In genomic region chr9:97880336-97880735, GRCh38 we compare ENCODE assay signal across 16 cellular contexts. TPM values are rescaled to one million over a fixed set of nuclear protein-coding genes. Genes with fewer than 3 reads are reported as not detected.
A peak's percentile ranks its signal among the peaks of the same experiment; 100 is the strongest.
DNase-seq lines count a peak whose midpoint lies in the region; ATAC-seq, FAIRE-seq and TF ChIP-seq lines count a peak whose summit lies in the region.
"Had no signal": no experiment of that assay in that cellular context is flagged by ENCODE, and none has a peak within 500 bp of the region (broad histone marks: within the 10 kb centered on the region; RNA-seq: fewer than 3 reads in every experiment).

No MANE protein-coding gene starts in this region.

- ATAC-seq in HG02840 (IDR thresholded peaks at IDR 0.05; ENCODE audit: low FRiP score, unreplicated experiment), result no peak

- H3K9me3 Mint-ChIP-seq in HFFc6, result no peaks in the 10 kb centered on the region
- H3K9me3 Mint-ChIP-seq in astrocyte (ENCODE audit: unreplicated experiment), result no peaks in the 10 kb centered on the region
- H3K9me3 Mint-ChIP-seq: CD4-positive, alpha-beta T cell had no signal

- H2AFZ ChIP-seq in astrocyte (ENCODE audit: low read depth, low read length) (no peak overlapping the region), smooth muscle cell (ENCODE audit: low read depth) (no peak overlapping the region)

- no peaks in the 10 kb centered on the region for H3K79me2 ChIP-seq in astrocyte (ENCODE audit: insufficient read depth, low read length)
- no peaks in the 10 kb centered on the region for H3K79me2 ChIP-seq in smooth muscle cell (ENCODE audit: low read depth)

- peaks cover 38% of the 10 kb centered on the region for H3K4me1 Mint-ChIP-seq in HFFc6 (ENCODE audit: low read depth)
- H3K4me1 Mint-ChIP-seq in astrocyte (ENCODE audit: low read depth, unreplicated experiment), result peaks cover 15% of the 10 kb centered on the region

- H3K4me2 ChIP-seq in astrocyte (ENCODE audit: low read length) (no peak overlapping the region), smooth muscle cell (no peak overlapping the region)

- H3K27me3 ChIP-seq in astrocyte (ENCODE audit: insufficient read depth, low read length) (no peaks in the 10 kb centered on the region), smooth muscle cell (ENCODE audit: low read depth) (peaks cover 16% of the 10 kb centered on the region)

- WGBS in smooth muscle cell (ENCODE audit: low lambda C conversion rate), result 92% methylated on average over 4 of the region's 4 CpGs

- H3K27ac Mint-ChIP-seq in HFFc6, result no peak overlapping the region
- H3K27ac Mint-ChIP-seq in astrocyte (ENCODE audit: unreplicated experiment), result no peak overlapping the region
- H3K27ac Mint-ChIP-seq: CD4-positive, alpha-beta T cell had no signal

- TF ChIP-seq CTCF in HFFc6 (IDR thresholded peaks at IDR 0.05), result no peak
- no peak for TF ChIP-seq CTCF in astrocyte (IDR thresholded peaks at IDR 0.05; ENCODE audit: insufficient read depth, low read depth, low read length)
- no peak for TF ChIP-seq CTCF in fibroblast of pulmonary artery (IDR thresholded peaks at IDR 0.05; ENCODE audit: low read length, missing control alignments)
- no peak for TF ChIP-seq CTCF in smooth muscle cell (IDR thresholded peaks at IDR 0.05; ENCODE audit: borderline replicate concordance, insufficient read depth, poor library complexity, severe bottlenecking)

- H3K4me3 Mint-ChIP-seq in HFFc6 (no peak overlapping the region), astrocyte (ENCODE audit: unreplicated experiment) (no peak overlapping the region)
- H3K4me3 Mint-ChIP-seq: CD4-positive, alpha-beta T cell had no signal

- H4K20me1 ChIP-seq in astrocyte (ENCODE audit: insufficient read depth, low read length), result peaks cover 3% of the 10 kb centered on the region
- H4K20me1 ChIP-seq in smooth muscle cell (ENCODE audit: low read depth), result no peaks in the 10 kb centered on the region

- peaks cover 15% of the 10 kb centered on the region for H3K4me1 ChIP-seq in astrocyte (ENCODE audit: insufficient read depth, low read length)
- no peaks in the 10 kb centered on the region for H3K4me1 ChIP-seq in smooth muscle cell (ENCODE audit: low read depth)

- H3K9ac ChIP-seq in astrocyte (ENCODE audit: low read length) (no peak overlapping the region), smooth muscle cell (ENCODE audit: low read depth) (no peak overlapping the region)

- H3K9me3 ChIP-seq in astrocyte (ENCODE audit: insufficient read depth, low read depth, low read length) (no peaks in the 10 kb centered on the region), smooth muscle cell (replicated peaks; ENCODE audit: low read depth) (no peaks in the 10 kb centered on the region)

- H3K27ac ChIP-seq in astrocyte (ENCODE audit: low read depth, low read length) (no peak overlapping the region), smooth muscle cell (ENCODE audit: low read depth) (no peak overlapping the region)
- H3K27ac ChIP-seq: HL-60 had no signal

- H3K36me3 Mint-ChIP-seq in HFFc6 (ENCODE audit: low read depth) (no peaks in the 10 kb centered on the region), astrocyte (ENCODE audit: low read depth, unreplicated experiment) (no peaks in the 10 kb centered on the region)

- no peaks in the 10 kb centered on the region for H3F3A ChIP-seq in smooth muscle cell (ENCODE audit: low read depth)

- H3K27me3 Mint-ChIP-seq in HFFc6 (ENCODE audit: insufficient read depth) (no peaks in the 10 kb centered on the region), astrocyte (ENCODE audit: low read depth, unreplicated experiment) (peaks cover 7% of the 10 kb centered on the region)
- H3K27me3 Mint-ChIP-seq: CD4-positive, alpha-beta T cell had no signal

- H3K4me3 ChIP-seq in astrocyte (ENCODE audit: insufficient read depth, low read depth, low read length), result no peak overlapping the region
- H3K4me3 ChIP-seq in fibroblast of pulmonary artery (replicated peaks; ENCODE audit: low read depth, low read length), result no peak overlapping the region
- H3K4me3 ChIP-seq in smooth muscle cell, result no peak overlapping the region

- H3K36me3 ChIP-seq in astrocyte (ENCODE audit: insufficient read depth, low read length) (no peaks in the 10 kb centered on the region), smooth muscle cell (ENCODE audit: low read depth) (no peaks in the 10 kb centered on the region)

- no peak for FAIRE-seq in astrocyte (lab: Jason Lieb, UNC)
- FAIRE-seq: G401.6, GM12892 had no signal

- peak; percentile 39 for DNase-seq in HFFc6
- DNase-seq in astrocyte (ENCODE audit: low read depth), result peak; percentile 47
- peak; percentile 51 for DNase-seq in fibroblast of pulmonary artery (ENCODE audit: low read depth)
- peak; percentile 50 for DNase-seq in stromal cell of bone marrow (ENCODE audit: low read depth)
- no peak for DNase-seq in SHP77 (lab: John Stamatoyannopoulos, UW)
- DNase-seq in smooth muscle cell (lab: John Stamatoyannopoulos, UW; ENCODE audit: unreplicated experiment), result no peak
- DNase-seq: CD4-positive, alpha-beta T cell; DMS79; KBM-7; NCI-H1092; NCI-H187 had no signal

RNA-seq across cellular contexts. Expression of gene FOXE1, which starts 27.3 kb away (rescaled TPM):
- total RNA-seq in HFFc6 (2021; fragmentation: NEBNext Ultra II Directional; extraction: Animal tissue kit (Norgen Biotek cat#: 25700)), result 100 to 1,000 TPM in 4 of 6 experiments, 10 to 100 TPM in 2; 51.0 to 173 (median 158) TPM
- total RNA-seq in astrocyte, result 0.07 and 0.45 TPM in 2 replicates
- total RNA-seq in smooth muscle cell, result not detected in 2 replicates
- not detected in 2 replicates for polyA plus RNA-seq in smooth muscle cell
- total RNA-seq: CD4-positive, alpha-beta T cell had no signal

RNA-seq across cellular contexts. Expression of gene TRMO, which starts 42.0 kb away (rescaled TPM):
- 10 to 100 TPM in 2 of 6 experiments, 1 to 10 TPM in 4; 8.4 to 10.9 (median 9.6) TPM for total RNA-seq in HFFc6 (2021; fragmentation: NEBNext Ultra II Directional; extraction: Animal tissue kit (Norgen Biotek cat#: 25700))
- total RNA-seq in astrocyte (8.5 and 8.8 TPM in 2 replicates), smooth muscle cell (8.1 and 17.9 TPM in 2 replicates)
- 5.5 and 5.8 TPM in 2 replicates for polyA plus RNA-seq in smooth muscle cell

RNA-seq across cellular contexts. Expression of gene HEMGN, which starts 57.6 kb away (rescaled TPM):
- not detected for total RNA-seq in HFFc6 (2021; fragmentation: NEBNext Ultra II Directional; extraction: Animal tissue kit (Norgen Biotek cat#: 25700))
- not detected in 2 replicates for total RNA-seq in astrocyte
- not detected in 2 replicates for total RNA-seq in smooth muscle cell
- not detected in 2 replicates for polyA plus RNA-seq in smooth muscle cell
- total RNA-seq: NCI-H460 had no signal

Comparison
In these comparisons a context has a peak if more than half of its experiments do, and no peak if none do; other contexts are left out.
1. DNase-seq: peak in HFFc6 (single experiment), astrocyte (single experiment), fibroblast of pulmonary artery (single experiment) and stromal cell of bone marrow (single experiment); none in SHP77 (0 of 2) and smooth muscle cell (single experiment).
2. RNA of gene FOXE1, which starts 27.3 kb away (total RNA-seq): 51.0 to 173 TPM in HFFc6; 0.07 to 0.45 TPM in astrocyte and not detected in smooth muscle cell; every median in the first group is over 10 times any median in the second.